Comparison of ENCODE assay signal across 16 cellular contexts in genomic region chr9:76049341-76049740, GRCh38.
DNase-seq lines count a peak whose midpoint lies in the region; ATAC-seq, FAIRE-seq and TF ChIP-seq lines count a peak whose summit lies in the region.
"Had no signal": no experiment of that assay in that cellular context is flagged by ENCODE, and none has a peak within 500 bp of the region (broad histone marks: within the 10 kb centered on the region; RNA-seq: fewer than 3 reads in every experiment).

No MANE protein-coding gene starts in this region.

- no TSS peak for BruUV-seq in Caco-2 (replicated peaks; lab: Mats Ljungman, UMichigan)

- no peaks in the 10 kb centered on the region for H3K4me1 ChIP-seq in Caco-2
- H3K4me1 ChIP-seq in pancreas, result no peaks in the 10 kb centered on the region

- H3K36me3 ChIP-seq in Caco-2 (ENCODE audit: control insufficient read depth, insufficient read depth, low read length) (no peaks in the 10 kb centered on the region), pancreas (no peaks in the 10 kb centered on the region)

- POLR2A ChIA-PET in Caco-2 (lab: Charles Lee), result no interaction called here
- POLR2A ChIA-PET in naive thymus-derived CD8-positive, alpha-beta T cell (lab: Charles Lee), result no interaction called here

- DNase-seq in Caco-2, result peak; percentile 12 to 35
- peak; percentile 61 for DNase-seq in NCI-H526 treated with DMSO at 0.1 percent for 48 hours (lab: John Stamatoyannopoulos, UW)
- DNase-seq in left colon, result peak; percentile 70 to 86
- DNase-seq in pancreas, result no peak
- no peak for DNase-seq in posterior vena cava (ENCODE audit: low spot score)
- no peak for DNase-seq in SIG-M5 treated with dmso at 0.1 percent for 504 hours (lab: John Stamatoyannopoulos, UW; ENCODE audit: unreplicated experiment)
- DNase-seq in naive thymus-derived CD8-positive, alpha-beta T cell, result no peak
- DNase-seq: CD4-positive, CD25-positive, alpha-beta regulatory T cell; KG1; NCI-H1048; NCI-H2107; NCI-H226; NCI-H69; PC-9 had no signal

- peaks cover 7% of the 10 kb centered on the region for H3K36me3 Mint-ChIP-seq in Caco-2 (ENCODE audit: insufficient read depth, unreplicated experiment)
- peaks cover 27 to 48% (median 40%) of the 10 kb centered on the region in 3 donors for H3K36me3 Mint-ChIP-seq in naive thymus-derived CD8-positive, alpha-beta T cell

- no peak overlapping the region for H3K27ac Mint-ChIP-seq in Caco-2 (ENCODE audit: unreplicated experiment)
- H3K27ac Mint-ChIP-seq in naive thymus-derived CD8-positive, alpha-beta T cell, result no peak overlapping the region
- H3K27ac Mint-ChIP-seq: CD4-positive, CD25-positive, alpha-beta regulatory T cell; GM23338 had no signal

- H3K4me1 Mint-ChIP-seq in Caco-2 (ENCODE audit: low read depth, unreplicated experiment), result no peaks in the 10 kb centered on the region
- peaks cover 0 to 14% (median 13%) of the 10 kb centered on the region in 4 donors for H3K4me1 Mint-ChIP-seq in naive thymus-derived CD8-positive, alpha-beta T cell

- WGBS in pancreas, 2 donors, result 19 to 34% methylated on average over 2 of the region's 2 CpGs

- TF ChIP-seq CTCF in Caco-2 (IDR thresholded peaks at IDR 0.05; ENCODE audit: insufficient read depth in 1 of 2, low read depth in 1 of 2, low read length in 1 of 2, severe bottlenecking in 1 of 2, unreplicated experiment in 1 of 2) (no peak), pancreas (IDR thresholded peaks at IDR 0.05) (no peak)

- CTCF ChIA-PET in Caco-2 (lab: Charles Lee), result no interaction called here

- no peaks in the 10 kb centered on the region for H3K9me3 Mint-ChIP-seq in Caco-2 (ENCODE audit: unreplicated experiment)
- peaks cover 0 to 13% (median 6%) of the 10 kb centered on the region in 9 donors for H3K9me3 Mint-ChIP-seq in naive thymus-derived CD8-positive, alpha-beta T cell

- no peak for FAIRE-seq in pancreas (lab: Jason Lieb, UNC)

- H3K27ac ChIP-seq in pancreas, result no peak overlapping the region
- H3K27ac ChIP-seq: HL-60, PC-9 had no signal

- H3K27me3 ChIP-seq in Caco-2 (replicated peaks; ENCODE audit: control insufficient read depth, insufficient read depth, low read length) (no peaks in the 10 kb centered on the region), pancreas (no peaks in the 10 kb centered on the region)

- ATAC-seq in left colon, result peak; percentile 96
- peak in 3 of 4 donors; percentile 61 to 83 (median 65) for ATAC-seq in pancreas
- ATAC-seq in naive thymus-derived CD8-positive, alpha-beta T cell, result no peak
- ATAC-seq: GM23338 had no signal

- H3K4me3 Mint-ChIP-seq in Caco-2 (ENCODE audit: unreplicated experiment), result no peak overlapping the region
- no peak overlapping the region for H3K4me3 Mint-ChIP-seq in naive thymus-derived CD8-positive, alpha-beta T cell
- H3K4me3 Mint-ChIP-seq: CD4-positive, CD25-positive, alpha-beta regulatory T cell; GM23338 had no signal

- intact Hi-C loops in Caco-2 (cut with micrococcal nuclease; ENCODE audit: unreplicated experiment) (no loop called here), left colon (cut with DNase I, micrococcal nuclease) (no loop called here), pancreas (cut with DNase I) (no loop called here), posterior vena cava (cut with DNase I) (no loop called here)

- H3K9me3 ChIP-seq in Caco-2, result no peaks in the 10 kb centered on the region
- no peaks in the 10 kb centered on the region for H3K9me3 ChIP-seq in pancreas

- no peak overlapping the region for H3K4me3 ChIP-seq in Caco-2 (ENCODE audit: low read depth, low read length)
- no peak overlapping the region for H3K4me3 ChIP-seq in pancreas
- H3K4me3 ChIP-seq: GM23338, PC-9 had no signal

- no peaks in the 10 kb centered on the region for H3K27me3 Mint-ChIP-seq in Caco-2 (ENCODE audit: insufficient read depth, unreplicated experiment)
- H3K27me3 Mint-ChIP-seq in naive thymus-derived CD8-positive, alpha-beta T cell, result no peaks in the 10 kb centered on the region

Comparison
In these comparisons a context has a peak if more than half of its experiments do, and no peak if none do; other contexts are left out.
1. DNase-seq: peak in Caco-2 (2 of 2), NCI-H526 treated with DMSO at 0.1 percent for 48 hours (single experiment) and left colon (2 of 2); none in pancreas (0 of 6), posterior vena cava (single experiment), SIG-M5 treated with dmso at 0.1 percent for 504 hours (single experiment) and naive thymus-derived CD8-positive, alpha-beta T cell (0 of 10).
2. ATAC-seq: peak in left colon (single experiment) and pancreas (3 of 4); none in naive thymus-derived CD8-positive, alpha-beta T cell (0 of 2).